Comparison of ENCODE assay signal across 16 cellular contexts in the genomic region with DNA sequence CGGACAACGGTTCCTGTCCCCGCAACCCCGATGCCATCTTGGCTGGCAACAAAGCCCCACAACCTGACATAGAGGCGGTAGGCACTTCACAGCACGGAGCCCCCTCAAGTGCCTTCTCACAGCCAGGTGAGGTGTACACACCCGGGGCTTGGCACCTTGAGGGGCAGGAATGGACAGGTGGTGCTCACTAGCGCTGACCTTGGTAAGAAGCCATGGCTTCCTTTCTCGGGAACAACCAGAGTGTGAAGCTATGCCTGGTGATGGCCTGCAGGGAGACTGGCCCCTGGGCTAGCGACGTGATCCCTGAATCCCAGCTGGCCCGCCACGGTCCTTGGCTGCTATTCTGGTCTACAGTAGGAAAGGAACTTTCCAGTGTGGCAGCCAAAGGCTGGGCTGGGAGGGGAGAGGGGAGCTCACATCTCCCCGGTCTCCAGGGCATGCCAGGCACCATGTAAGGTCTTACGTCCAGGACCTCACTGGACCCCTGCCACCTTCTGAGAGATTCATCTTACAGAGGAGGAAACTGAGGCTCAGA.
DNase-seq lines count a peak whose midpoint lies in the region; ATAC-seq and TF ChIP-seq lines count a peak whose summit lies in the region.
"Had no signal": no experiment of that assay in that cellular context is flagged by ENCODE, and none has a peak within 500 bp of the region (broad histone marks: within the 10 kb centered on the region; RNA-seq: fewer than 3 reads in every experiment).

No MANE protein-coding gene starts in this region.

- H3K4me1 ChIP-seq in left ventricle myocardium inferior = peaks cover 23% of the 10 kb centered on the region
- H3K4me1 ChIP-seq in BLaER1 = peaks cover 60% of the 10 kb centered on the region
- H3K4me1 ChIP-seq in skeletal muscle tissue (ENCODE audit: control insufficient read depth in 3 of 3, insufficient read depth in 3 of 3, low read length in 3 of 3) = peaks cover 9 to 24% (median 18%) of the 10 kb centered on the region in 3 donors

- peak overlapping the region; percentile 16 to 87 for H3K27ac Mint-ChIP-seq in effector memory CD8-positive, alpha-beta T cell
- H3K27ac Mint-ChIP-seq: CD8-positive, alpha-beta T cell; HFFc6 had no signal

- H3K9ac ChIP-seq in BLaER1 = no peak overlapping the region
- peak overlapping the region in 1 of 3 donors; percentile 3 for H3K9ac ChIP-seq in skeletal muscle tissue (ENCODE audit: low read depth in 1 of 3, low read length in 3 of 3)

- H3K36me3 Mint-ChIP-seq in effector memory CD8-positive, alpha-beta T cell (ENCODE audit: insufficient read depth) = peaks cover 85% of the 10 kb centered on the region

- H3K27ac ChIP-seq in left ventricle myocardium inferior (replicated peaks) (no peak overlapping the region), BLaER1 (no peak overlapping the region), skeletal muscle tissue (ENCODE audit: low read depth, low read length) (peak overlapping the region; percentile 45)

- H3K27me3 ChIP-seq in left ventricle myocardium inferior (ENCODE audit: low read depth) (no peaks in the 10 kb centered on the region), BLaER1 (no peaks in the 10 kb centered on the region), skeletal muscle tissue (ENCODE audit: control insufficient read depth in 3 of 3, insufficient read depth in 3 of 3, low read length in 3 of 3) (no peaks in the 10 kb centered on the region)

- no peaks in the 10 kb centered on the region for H3K9me3 Mint-ChIP-seq in effector memory CD8-positive, alpha-beta T cell
- H3K9me3 Mint-ChIP-seq: CD14-positive monocyte; CD8-positive, alpha-beta T cell; HFFc6 had no signal

- H3K4me3 ChIP-seq in left ventricle myocardium inferior (no peak overlapping the region), BLaER1 (no peak overlapping the region), skeletal muscle tissue (ENCODE audit: low read length in 3 of 3) (no peak overlapping the region)

- H3K4me1 Mint-ChIP-seq in effector memory CD8-positive, alpha-beta T cell (ENCODE audit: low read depth in 2 of 2) = peaks cover 23 to 30% of the 10 kb centered on the region in 2 donors

- ATAC-seq in Right ventricle myocardium inferior = no peak
- no peak for ATAC-seq in effector memory CD8-positive, alpha-beta T cell (replicated peaks)
- no peak for ATAC-seq in GM18861 (IDR thresholded peaks at IDR 0.05; ENCODE audit: unreplicated experiment)
- ATAC-seq: CD8-positive, alpha-beta T cell had no signal

- H4K20me1 ChIP-seq in BLaER1 = peaks cover 100% of the 10 kb centered on the region

- peak overlapping the region; percentile 67; the same call in 1 of the 2 replicates for H3K4me2 ChIP-seq in BLaER1

- intact Hi-C loops in Right ventricle myocardium inferior (cut with DNase I) (no loop called here), left ventricle myocardium inferior (cut with micrococcal nuclease) (no loop called here)

- DNase-seq in Right ventricle myocardium inferior (ENCODE audit: missing footprints) (peak; percentile 53), left ventricle myocardium inferior (no peak), hippocampal formation (lab: John Stamatoyannopoulos, UW) (no peak)
- no peak for DNase-seq in effector memory CD8-positive, alpha-beta T cell
- DNase-seq in activated naive CD4-positive, alpha-beta T cell treated with anti-CD3 and anti-CD28 coated beads, Interleukin-2, amount 50 U/mL, for 16 hours = no peak
- DNase-seq: ACHN; CD8-positive, alpha-beta T cell; COR-L47; DND-41; GDM1; HCEC 1CT; HFFc6 had no signal

- H3K36me3 ChIP-seq in left ventricle myocardium inferior (peaks cover 86% of the 10 kb centered on the region), BLaER1 (peaks cover 95% of the 10 kb centered on the region), skeletal muscle tissue (ENCODE audit: control insufficient read depth in 3 of 3, insufficient read depth in 3 of 3, low read length in 3 of 3) (peaks cover 59 to 81% (median 67%) of the 10 kb centered on the region in 3 donors)

- H3K27me3 Mint-ChIP-seq in effector memory CD8-positive, alpha-beta T cell = no peaks in the 10 kb centered on the region

- H3K4me3 Mint-ChIP-seq in effector memory CD8-positive, alpha-beta T cell = no peak overlapping the region
- H3K4me3 Mint-ChIP-seq: CD14-positive monocyte; CD8-positive, alpha-beta T cell; HFFc6 had no signal

- no peak for TF ChIP-seq CTCF in left ventricle myocardium inferior (IDR thresholded peaks at IDR 0.05; ENCODE audit: borderline replicate concordance)

- H3K9me3 ChIP-seq in left ventricle myocardium inferior (replicated peaks) (no peaks in the 10 kb centered on the region), BLaER1 (no peaks in the 10 kb centered on the region), skeletal muscle tissue (ENCODE audit: control insufficient read depth in 3 of 3, low read length in 3 of 3) (no peaks in the 10 kb centered on the region)
